Comparison of ENCODE assay signal across 27 cellular contexts in genomic region chr18:22507055-22507454, GRCh38.
"Had no signal": no experiment of that assay in that cellular context is flagged by ENCODE, and none has a peak within 500 bp of the region (broad histone marks: within the 10 kb centered on the region; RNA-seq: fewer than 3 reads in every experiment).

No MANE protein-coding gene starts in this region.

- H3K27ac ChIP-seq: coronary artery, dorsolateral prefrontal cortex, epithelial cell of prostate, esophagus squamous epithelium, gastrocnemius medialis, heart right ventricle, left lung, lower lobe of right lung had no signal

- ATAC-seq: esophagus mucosa; gastrocnemius medialis; heart right ventricle; left cardiac atrium; left lung; left ventricle myocardium superior; lower lobe of right lung; naive thymus-derived CD4-positive, alpha-beta T cell had no signal

- H3K4me1 Mint-ChIP-seq: naive thymus-derived CD4-positive, alpha-beta T cell had no signal

- H3K27me3 ChIP-seq: dorsolateral prefrontal cortex, esophagus squamous epithelium, gastrocnemius medialis, heart right ventricle, left lung had no signal

- H3K4me3 ChIP-seq: coronary artery, dorsolateral prefrontal cortex, esophagus squamous epithelium, gastrocnemius medialis, heart right ventricle, left lung, lower lobe of right lung had no signal

- H3K4me3 Mint-ChIP-seq: naive thymus-derived CD4-positive, alpha-beta T cell had no signal

- DNase-seq: dermis blood vessel endothelial cell; dorsolateral prefrontal cortex; effector CD4-positive, alpha-beta T cell; effector memory CD4-positive, alpha-beta T cell; erythroblast; esophagus squamous epithelium; foreskin fibroblast; foreskin melanocyte; gastrocnemius medialis; glutamatergic neuron; head of caudate nucleus; heart right ventricle; hippocampal formation; left cardiac atrium; left lung; left ventricle myocardium superior; lower lobe of right lung; mesendoderm; midbrain; naive thymus-derived CD4-positive, alpha-beta T cell had no signal

- H3K9me3 ChIP-seq: esophagus squamous epithelium, gastrocnemius medialis, heart right ventricle, left lung, lower lobe of right lung had no signal

- H3K27ac Mint-ChIP-seq: naive thymus-derived CD4-positive, alpha-beta T cell had no signal

- H3K36me3 ChIP-seq: esophagus squamous epithelium, gastrocnemius medialis, heart right ventricle, left lung, lower lobe of right lung had no signal

- H3K4me1 ChIP-seq: gastrocnemius medialis had no signal

- H3K36me3 Mint-ChIP-seq: naive thymus-derived CD4-positive, alpha-beta T cell had no signal

- FAIRE-seq: colon, endometrium, islet of Langerhans, keratinocyte had no signal
